Comparison of ENCODE assay signal across 8 cellular contexts in genomic region chr2:156435725-156436476, GRCh38. TPM values are rescaled to one million over a fixed set of nuclear protein-coding genes. Genes with fewer than 3 reads are reported as not detected.
DNase-seq lines count a peak whose midpoint lies in the region; ATAC-seq and TF ChIP-seq lines count a peak whose summit lies in the region.

Gene GPD2, plus strand, starts transcription at chr2:156436379. Its CDS starts 39,727 bp downstream, at chr2:156476106.

- no peak for TF ChIP-seq CTCF in omental fat pad (IDR thresholded peaks at IDR 0.05)
- no peak for TF ChIP-seq CTCF in thoracic aorta (IDR thresholded peaks at IDR 0.05)

- H3K9me3 ChIP-seq in thoracic aorta: no peaks in the 10 kb centered on the region

- H3K4me3 ChIP-seq in Jurkat, Clone E6-1 (ENCODE audit: low read length): peak within 1 kb of the TSS; percentile 11; the same call in 1 of the 2 replicates
- H3K4me3 ChIP-seq in thoracic aorta: peak within 1 kb of the TSS; percentile 93

- H3K4me3 Mint-ChIP-seq in activated naive CD4-positive, alpha-beta T cell treated with anti-CD3 and anti-CD28 coated beads, Interleukin-2, amount 50 U/mL, for 24 hours: peak within 1 kb of the TSS; percentile 99

- no peaks in the 10 kb centered on the region for H3K27me3 Mint-ChIP-seq in activated naive CD4-positive, alpha-beta T cell treated with anti-CD3 and anti-CD28 coated beads, Interleukin-2, amount 50 U/mL, for 24 hours

- peaks cover 41% of the 10 kb centered on the region for H3K4me1 Mint-ChIP-seq in activated naive CD4-positive, alpha-beta T cell treated with anti-CD3 and anti-CD28 coated beads, Interleukin-2, amount 50 U/mL, for 24 hours

- no peaks in the 10 kb centered on the region for H3K36me3 Mint-ChIP-seq in activated naive CD4-positive, alpha-beta T cell treated with anti-CD3 and anti-CD28 coated beads, Interleukin-2, amount 50 U/mL, for 24 hours

- peak within 1 kb of the TSS; percentile 100 for H3K27ac Mint-ChIP-seq in activated naive CD4-positive, alpha-beta T cell treated with anti-CD3 and anti-CD28 coated beads, Interleukin-2, amount 50 U/mL, for 24 hours

- no peaks in the 10 kb centered on the region for H3K36me3 ChIP-seq in thoracic aorta

- H3K27me3 ChIP-seq in thoracic aorta (replicated peaks; ENCODE audit: insufficient read depth): no peaks in the 10 kb centered on the region

- peaks cover 22 to 33% of the 10 kb centered on the region in 2 donors for H3K4me1 ChIP-seq in thoracic aorta (ENCODE audit: control insufficient read depth in 1 of 2, low read depth in 2 of 2)

- no peaks in the 10 kb centered on the region for H3K9me3 Mint-ChIP-seq in activated naive CD4-positive, alpha-beta T cell treated with anti-CD3 and anti-CD28 coated beads, Interleukin-2, amount 50 U/mL, for 24 hours

- H3K27ac ChIP-seq in thoracic aorta: peak within 1 kb of the TSS; percentile 98

- ATAC-seq in GM21619 (IDR thresholded peaks at IDR 0.05; ENCODE audit: unreplicated experiment) (peak; percentile 43), SK-N-SH treated with all-trans-retinoic acid at 6 μM for 48 hours (peak; percentile 97), omental fat pad (ENCODE audit: low FRiP score) (peak; percentile 97), thoracic aorta (ENCODE audit: insufficient number of reproducible peaks, low FRiP score, low read depth) (peak; percentile 94)

- DNase-seq in Daoy (ENCODE audit: low read depth): peak; percentile 92
- DNase-seq in Jurkat, Clone E6-1 (ENCODE audit: low read depth, low spot score): no peak
- no peak for DNase-seq in glomerular endothelial cell (ENCODE audit: extremely low read depth, low read depth, low spot score)
- peak; percentile 35 for DNase-seq in omental fat pad (ENCODE audit: low spot score)
- DNase-seq in thoracic aorta (ENCODE audit: low spot score): peak; percentile 58

TF ChIP-seq in SK-N-SH treated with all-trans-retinoic acid at 6 μM for 48 hours, 23 proteins besides CTCF, POLR2A, EP300 and RAD21:
- 0 out of 2 replicates have a peak, but pooled peaks have one; percentile 57 for TF ChIP-seq CSDC2 (CRISPR knock-in tag; IDR thresholded peaks at IDR 0.05)
- TF ChIP-seq PATZ1 (CRISPR knock-in tag; IDR thresholded peaks at IDR 0.05; ENCODE audit: borderline replicate concordance): peak; percentile 24; the same call in 1 of the 2 replicates
- no peak for TF ChIP-seq ZFP30 (CRISPR knock-in tag; IDR thresholded peaks at IDR 0.05)
- no peak for TF ChIP-seq TOX (CRISPR knock-in tag; IDR thresholded peaks at IDR 0.05; ENCODE audit: borderline replicate concordance)
- no peak for TF ChIP-seq ZNF8 (CRISPR knock-in tag; IDR thresholded peaks at IDR 0.05)
- no peak for TF ChIP-seq TCF4 (CRISPR knock-in tag; IDR thresholded peaks at IDR 0.05; ENCODE audit: borderline replicate concordance)

RNA-seq across cellular contexts. Expression of gene GPD2, which starts in this region (rescaled TPM):
- 36.9 and 56.7 TPM in 2 replicates for total RNA-seq in Daoy (2014; rRNA removed; shearing (Covaris generic))
- 8.7 TPM for polyA plus RNA-seq in Jurkat, Clone E6-1 (2012; ENCODE audit: insufficient read depth, insufficient read length)
- total RNA-seq in glomerular endothelial cell (16.5 and 19.7 TPM in 2 replicates), omental fat pad (10 to 100 TPM; 38.7 to 62.9 (median 40.7) TPM), thoracic aorta (10 to 100 TPM; 13.7 to 31.7 TPM)

Comparison
In these comparisons a context has a peak if more than half of its experiments do, and no peak if none do; other contexts are left out.
1. DNase-seq: peak in Daoy (single experiment), omental fat pad (single experiment) and thoracic aorta (single experiment); none in Jurkat, Clone E6-1 (single experiment) and glomerular endothelial cell (single experiment).
2. ATAC-seq: peak in every context shown above with its lines; median percentile 97 in SK-N-SH treated with all-trans-retinoic acid at 6 μM for 48 hours; 97 in omental fat pad; 94 in thoracic aorta; 43 in GM21619.